ENCODE assay signal across 8 cellular contexts in the genomic region with DNA sequence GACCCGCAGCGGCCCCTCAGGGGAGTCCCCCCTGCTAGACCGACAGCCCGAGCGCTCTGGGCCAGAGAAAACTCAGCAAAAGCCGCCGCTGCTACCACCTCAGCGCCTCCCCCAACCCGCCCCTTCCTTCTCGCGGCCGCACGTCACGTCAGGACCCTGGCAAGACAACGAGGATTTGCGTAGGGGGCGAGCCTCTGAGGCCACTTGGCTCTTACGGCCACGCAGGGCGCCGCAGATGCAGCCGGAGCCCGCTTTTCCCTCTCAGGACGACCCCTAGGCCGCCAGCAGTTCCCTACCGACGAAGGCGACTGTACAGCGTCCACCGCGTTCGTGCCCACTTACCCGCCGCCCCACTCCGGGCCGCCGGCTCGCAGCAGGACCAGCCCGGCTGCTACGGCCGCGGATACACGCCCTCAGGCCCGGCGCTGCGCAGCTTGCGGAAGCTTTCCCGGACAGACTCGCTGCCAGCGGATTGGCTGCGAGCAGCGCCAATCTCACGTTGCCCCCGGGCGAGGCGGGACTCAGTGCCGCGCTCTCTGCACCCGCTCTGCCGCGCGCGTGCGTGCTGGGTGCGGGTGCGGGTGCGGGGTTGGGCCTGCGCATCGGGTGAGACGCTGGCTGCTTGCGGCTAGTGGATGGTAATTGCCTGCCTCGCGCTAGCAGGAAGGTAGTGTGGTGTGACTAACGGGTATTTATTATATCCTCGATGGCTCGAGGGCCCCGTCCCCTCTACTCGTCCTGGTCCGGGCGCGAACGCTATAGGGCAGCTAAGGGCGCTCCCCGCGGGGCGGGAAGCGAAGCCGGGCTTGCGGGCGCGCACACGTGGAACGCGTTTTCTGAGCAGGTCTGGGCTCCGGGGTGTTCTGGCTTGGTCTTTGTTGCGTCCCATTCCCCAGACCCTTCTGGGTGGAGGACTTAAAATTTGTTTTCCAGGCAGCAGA. TPM values are rescaled to one million over a fixed set of nuclear protein-coding genes. Genes with fewer than 3 reads are reported as not detected.
DNase-seq lines count a peak whose midpoint lies in the region; ATAC-seq and TF ChIP-seq lines count a peak whose summit lies in the region.

A gene with protein sequence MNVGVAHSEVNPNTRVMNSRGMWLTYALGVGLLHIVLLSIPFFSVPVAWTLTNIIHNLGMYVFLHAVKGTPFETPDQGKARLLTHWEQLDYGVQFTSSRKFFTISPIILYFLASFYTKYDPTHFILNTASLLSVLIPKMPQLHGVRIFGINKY (minus strand): TSS at position 413 of the 941 bp plus-strand sequence. CDS start 1,744 bp downstream, outside the sequence.
A gene (plus strand): TSS at position 524 of the 941 bp plus-strand sequence. CDS start 7,360 bp downstream, outside the sequence.

- no peaks in the 10 kb centered on the region for H3K9me3 ChIP-seq in PC-9 (ENCODE audit: insufficient read depth, low read depth)

- DNase-seq in DMS53 treated with DMSO at 0.1 percent for 48 hours (lab: John Stamatoyannopoulos, UW; ENCODE audit: unreplicated experiment) (peak; percentile 93), KBM-7 (peak; percentile 96), PC-9 (peak; percentile 82 to 89), epithelial cell of proximal tubule (ENCODE audit: low read depth) (no peak), mucosa of gallbladder (ENCODE audit: low spot score) (peak; percentile 97)
- peak; percentile 94 for DNase-seq in activated T-cell treated with anti-CD3 and anti-CD28 coated beads, Interleukin-2, amount 50 U/mL, for 1 hour
- DNase-seq in stimulated activated CD8-positive, alpha-beta memory T cell treated with anti-CD3 and anti-CD28 coated beads, Interleukin-4, amount 100 ng/mL, for 24 hours (ENCODE audit: low read depth): peak; percentile 94

- no peaks in the 10 kb centered on the region for H3K27me3 ChIP-seq in PC-9 (ENCODE audit: insufficient read depth, low read depth)

- TF ChIP-seq CTCF in PC-9 (conservative IDR thresholded peaks at IDR 0.05): no peak
- no peak for TF ChIP-seq CTCF in epithelial cell of proximal tubule (conservative IDR thresholded peaks at IDR 0.05; ENCODE audit: low read depth, low read length)

- H3K4me3 ChIP-seq in PC-9 (peak within 1 kb of the TSS; percentile 84), epithelial cell of proximal tubule (ENCODE audit: low read depth, low read length) (peak within 1 kb of the TSS; percentile 82)

- peak within 1 kb of the TSS; percentile 98 for H2AFZ ChIP-seq in PC-9

- H3K9me2 ChIP-seq in PC-9 (ENCODE audit: insufficient read depth): no peaks in the 10 kb centered on the region

- POLR2A ChIA-PET in PC-9 (lab: Charles Lee; ENCODE audit: unreplicated experiment): interaction anchor here (0.6 kb wide), 3 partner anchors 88 to 1097 kb away, joined by 4 read pairs; a partner anchor contains a TSS

- peak within 1 kb of the TSS; percentile 53 for H3K27ac ChIP-seq in PC-9

- intact Hi-C loops in PC-9 (cut with micrococcal nuclease; ENCODE audit: unreplicated experiment): loop anchor here (1.0 kb wide), 1 partner anchor 21 kb away; no protein-coding TSS in a partner anchor

- peaks cover 42% of the 10 kb centered on the region for H3K79me2 ChIP-seq in PC-9 (ENCODE audit: low read depth)

- H3K36me3 ChIP-seq in PC-9 (ENCODE audit: low read depth): no peaks in the 10 kb centered on the region

- H4K20me1 ChIP-seq in PC-9 (ENCODE audit: insufficient read depth): no peaks in the 10 kb centered on the region

- peaks cover 8% of the 10 kb centered on the region; the same call in 1 of the 2 replicates for H3F3A ChIP-seq in PC-9 (ENCODE audit: insufficient read depth, low read depth)

- CTCF ChIA-PET in PC-9 (lab: Charles Lee): no interaction called here

- peaks cover 11% of the 10 kb centered on the region for H3K4me1 ChIP-seq in PC-9 (replicated peaks; ENCODE audit: insufficient read depth)

- peak within 1 kb of the TSS; percentile 78 for H3K4me2 ChIP-seq in PC-9

- ATAC-seq in GM21723 (IDR thresholded peaks at IDR 0.05; ENCODE audit: unreplicated experiment): peak; percentile 94

- TSS peak; percentile 65 for BruUV-seq in PC-9 (replicated peaks; lab: Mats Ljungman, UMichigan)

- in situ Hi-C loops in KBM-7 (cut with MboI; ENCODE audit: low pct_unique_long_range_greater_than_20kb, low sequenced_read_pairs): no loop called here

RNA-seq across cellular contexts. Expression of the first gene that starts in this region (rescaled TPM):
- total RNA-seq in PC-9 (2021) (21.2 and 32.7 TPM in 2 replicates), epithelial cell of proximal tubule (51.3 and 60.0 TPM in 2 replicates), mucosa of gallbladder (41.1 TPM)

RNA-seq across cellular contexts. Expression of the second gene that starts in this region (rescaled TPM):
- 18.6 and 20.0 TPM in 2 replicates for total RNA-seq in PC-9 (2021)
- 13.6 and 15.5 TPM in 2 replicates for total RNA-seq in epithelial cell of proximal tubule
- 19.6 TPM for total RNA-seq in mucosa of gallbladder
